Comparison of ENCODE assay signal across 8 cellular contexts in the genomic region with DNA sequence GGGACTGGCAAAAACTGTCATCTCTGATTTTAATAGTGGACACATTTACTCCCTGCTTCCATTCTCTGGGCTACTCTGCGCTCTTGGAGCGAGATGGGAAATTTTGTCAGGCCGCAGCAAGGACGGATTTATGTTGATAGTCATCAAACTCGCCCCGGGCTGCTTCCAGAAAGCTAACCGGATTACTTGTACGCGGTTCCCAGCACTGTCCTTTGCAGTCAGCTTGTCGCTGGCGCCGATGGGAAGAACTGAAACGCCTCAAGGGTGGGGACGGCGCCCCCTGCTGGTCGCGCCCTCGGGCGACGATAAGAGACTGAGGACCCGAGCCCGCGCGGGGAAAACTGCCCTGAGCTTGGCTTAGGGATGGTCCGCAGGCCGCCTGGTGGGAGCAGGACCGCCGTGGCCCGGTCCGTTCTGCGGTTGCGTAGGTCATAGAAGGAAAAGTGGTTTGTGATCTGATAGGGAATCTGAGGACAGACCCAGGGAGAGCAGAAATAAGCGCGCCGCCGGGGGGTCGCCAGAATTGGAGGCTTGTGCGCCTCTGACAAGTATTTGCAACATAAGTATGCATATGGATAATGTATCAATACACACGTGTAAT. TPM values are rescaled to one million over a fixed set of nuclear protein-coding genes. Genes with fewer than 3 reads are reported as not detected.
DNase-seq lines count a peak whose midpoint lies in the region; ATAC-seq and TF ChIP-seq lines count a peak whose summit lies in the region.

No MANE protein-coding gene starts in this region.

- H3K9me2 ChIP-seq in DOHH2 (replicated peaks; ENCODE audit: control insufficient read depth, low read length): no peaks in the 10 kb centered on the region
- no peaks in the 10 kb centered on the region for H3K9me2 ChIP-seq in GM23338 (ENCODE audit: insufficient read depth)

- H3K27ac ChIP-seq in DOHH2 (ENCODE audit: low read depth, low read length) (peak overlapping the region; percentile 56), GM23338 (ENCODE audit: low read depth) (no peak overlapping the region), RWPE2 (ENCODE audit: poor library complexity, severe bottlenecking) (peak overlapping the region; percentile 74), foreskin keratinocyte (no peak overlapping the region), stomach (peak overlapping the region; percentile 64 to 94 (median 90))

- H2AFZ ChIP-seq in GM23338: peak overlapping the region; percentile 40; the same call in 1 of the 2 replicates

- H3K79me2 ChIP-seq in DOHH2 (ENCODE audit: control insufficient read depth, low read length) (peaks cover 28% of the 10 kb centered on the region), GM23338 (replicated peaks; ENCODE audit: insufficient read depth) (peaks cover 13% of the 10 kb centered on the region)

- H3K27me3 ChIP-seq in DOHH2 (ENCODE audit: control insufficient read depth, low read length) (no peaks in the 10 kb centered on the region), GM23338 (ENCODE audit: insufficient read depth) (no peaks in the 10 kb centered on the region), RWPE2 (ENCODE audit: insufficient read depth, poor library complexity, severe bottlenecking) (no peaks in the 10 kb centered on the region), foreskin keratinocyte (peaks cover 9% of the 10 kb centered on the region), stomach (peaks cover 0 to 44% (median 17%) of the 10 kb centered on the region in 3 donors)

- H3F3A ChIP-seq in DOHH2 (ENCODE audit: control insufficient read depth, insufficient read depth) (peaks cover 7% of the 10 kb centered on the region), GM23338 (replicated peaks; ENCODE audit: low read depth) (0 out of 2 replicates have a peak, but pooled peaks cover 5% of the 10 kb centered on the region)

- H4K20me1 ChIP-seq in DOHH2 (ENCODE audit: control insufficient read depth, insufficient read depth, low read depth, low read length) (peaks cover 4% of the 10 kb centered on the region; the same call in 1 of the 2 replicates), GM23338 (replicated peaks; ENCODE audit: insufficient read depth) (no peaks in the 10 kb centered on the region)

- peaks cover 3% of the 10 kb centered on the region; the same call in 1 of the 3 replicates for H3K9me3 Mint-ChIP-seq in GM23338
- H3K9me3 Mint-ChIP-seq in neural crest cell: no peaks in the 10 kb centered on the region

- peaks cover 12% of the 10 kb centered on the region for H3K36me3 Mint-ChIP-seq in GM23338 (ENCODE audit: low read depth)
- H3K36me3 Mint-ChIP-seq in neural crest cell (ENCODE audit: low read depth): peaks cover 2% of the 10 kb centered on the region

- TF ChIP-seq CTCF in DOHH2 (IDR thresholded peaks at IDR 0.05; ENCODE audit: low read depth, low read length, poor library complexity, severe bottlenecking) (peak; percentile 97), GM23338 (conservative IDR thresholded peaks at IDR 0.05; ENCODE audit: low read depth in 2 of 2) (peak; percentile 88 to 91), RWPE2 (IDR thresholded peaks at IDR 0.05; ENCODE audit: poor library complexity, severe bottlenecking) (peak; percentile 96), foreskin keratinocyte (conservative IDR thresholded peaks at IDR 0.05) (peak; percentile 83), neural crest cell (conservative IDR thresholded peaks at IDR 0.05) (peak; percentile 97), stomach (IDR thresholded peaks at IDR 0.05) (peak in 5 of 7 experiments; percentile 85 to 96 (median 85))

- ATAC-seq in GM23338 (peak; percentile 77), RWPE2 (ENCODE audit: low read depth) (peak; percentile 65), foreskin keratinocyte (peak; percentile 55)

- H3K27me3 Mint-ChIP-seq in GM23338 (ENCODE audit: insufficient read depth, low read depth, poor library complexity) (peaks cover 10% of the 10 kb centered on the region), neural crest cell (ENCODE audit: low read depth) (no peaks in the 10 kb centered on the region)

- H3K4me3 Mint-ChIP-seq in GM23338 (no peak overlapping the region), neural crest cell (no peak overlapping the region)

- H3K36me3 ChIP-seq in DOHH2 (ENCODE audit: control insufficient read depth, low read length): peaks cover 32% of the 10 kb centered on the region
- peaks cover 6% of the 10 kb centered on the region; the same call in 1 of the 2 replicates for H3K36me3 ChIP-seq in GM23338 (ENCODE audit: insufficient read depth)
- H3K36me3 ChIP-seq in RWPE2 (ENCODE audit: low read depth): peaks cover 15% of the 10 kb centered on the region
- peaks cover 14 to 27% (median 27%) of the 10 kb centered on the region in 4 donors for H3K36me3 ChIP-seq in stomach

- H3K4me1 ChIP-seq in DOHH2 (ENCODE audit: control insufficient read depth, low read length): peaks cover 26% of the 10 kb centered on the region
- H3K4me1 ChIP-seq in GM23338 (ENCODE audit: insufficient read depth): no peaks in the 10 kb centered on the region
- no peaks in the 10 kb centered on the region for H3K4me1 ChIP-seq in RWPE2 (ENCODE audit: insufficient read depth, poor library complexity, severe bottlenecking)
- no peaks in the 10 kb centered on the region for H3K4me1 ChIP-seq in foreskin keratinocyte
- peaks cover 9 to 33% (median 25%) of the 10 kb centered on the region in 4 donors for H3K4me1 ChIP-seq in stomach

- H3K27ac Mint-ChIP-seq in GM23338: no peak overlapping the region
- no peak overlapping the region for H3K27ac Mint-ChIP-seq in neural crest cell (ENCODE audit: unreplicated experiment)

- TF ChIP-seq POLR2A in stomach (IDR thresholded peaks at IDR 0.05): no peak

- intact Hi-C loops in stomach (cut with DNase I; ENCODE audit: low total_unique reads): loop anchor here (10.0 kb wide), 1 partner anchor 251 kb away; no protein-coding TSS in a partner anchor

- H3K9me3 ChIP-seq in DOHH2 (ENCODE audit: control insufficient read depth, insufficient read depth, low read length) (no peaks in the 10 kb centered on the region), RWPE2 (ENCODE audit: severe bottlenecking) (no peaks in the 10 kb centered on the region), stomach (no peaks in the 10 kb centered on the region)

- peak overlapping the region; percentile 97 for H3K4me2 ChIP-seq in DOHH2 (ENCODE audit: low read length)
- H3K4me2 ChIP-seq in GM23338: peak overlapping the region; percentile 80

- 0 to 1% (median 0%) methylated on average over 37 to 39 of the region's 39 CpGs for WGBS in stomach, 5 donors

- DNase-seq in GM23338 (ENCODE audit: low spot score) (peak; percentile 96), M059J (ENCODE audit: low read depth) (peak; percentile 97), RWPE2 (ENCODE audit: low spot score) (peak; percentile 88), foreskin keratinocyte (peak; percentile 35 to 72), neural crest cell (ENCODE audit: low read depth, low spot score) (peak; percentile 94), stomach (peak; percentile 95)
- peak; percentile 74 for DNase-seq in activated effector memory CD4-positive, alpha-beta T cell treated with Interleukin-2 at 50 U/mL for 16 hours

- no peak for TF ChIP-seq EP300 in stomach (IDR thresholded peaks at IDR 0.05)

- H3K4me1 Mint-ChIP-seq in GM23338 (peaks cover 3% of the 10 kb centered on the region; the same call in 2 of the 3 replicates), neural crest cell (peaks cover 8% of the 10 kb centered on the region)

- H3K4me3 ChIP-seq in DOHH2 (ENCODE audit: low read length): peak overlapping the region; percentile 99
- peak overlapping the region; percentile 66 for H3K4me3 ChIP-seq in GM23338
- H3K4me3 ChIP-seq in RWPE2 (ENCODE audit: severe bottlenecking): peak overlapping the region; percentile 87
- H3K4me3 ChIP-seq in stomach: peak overlapping the region; percentile 73 to 99 (median 92)

TF ChIP-seq in GM23338, 12 proteins besides CTCF, POLR2A, EP300 and RAD21:
- TF ChIP-seq NANOG (IDR thresholded peaks at IDR 0.05; ENCODE audit: borderline replicate concordance): no peak
- TF ChIP-seq CREB1 (CRISPR knock-in tag; IDR thresholded peaks at IDR 0.05; ENCODE audit: low read depth): peak; percentile 39; the same call in 1 of the 2 replicates
- no peak for TF ChIP-seq EZH2phosphoT487 (IDR thresholded peaks at IDR 0.05; ENCODE audit: unreplicated experiment)
- no peak for TF ChIP-seq STAT1 (IDR thresholded peaks at IDR 0.05; ENCODE audit: unreplicated experiment)
- TF ChIP-seq EZH2 (IDR thresholded peaks at IDR 0.05; ENCODE audit: low read depth, unreplicated experiment): no peak
- TF ChIP-seq POLR2AphosphoS5 (IDR thresholded peaks at IDR 0.05; ENCODE audit: low read depth): 0 out of 2 replicates have a peak, but pooled peaks have one; percentile 31

RNA-seq across cellular contexts. Expression of a gene that starts 1.0 kb away (rescaled TPM):
- 25.7 and 28.9 TPM in 2 replicates for total RNA-seq in GM23338 (2014; rRNA removed; shearing (Covaris generic))
- polyA plus RNA-seq in GM23338 (2016; fragmentation: Nextera tagmentation; extraction: Ambion mirVana) (28.5 and 29.1 TPM in 2 replicates), foreskin keratinocyte (21.1 and 22.5 TPM in 2 replicates), stomach (10 to 100 TPM; 12.6 to 18.0 (median 15.1) TPM)
- 20.4 and 25.7 TPM in 2 replicates for total RNA-seq in M059J (2014; rRNA removed; shearing (Covaris generic))
- total RNA-seq in foreskin keratinocyte (21.0 and 22.2 TPM in 2 replicates), neural crest cell (24.8 and 26.3 TPM in 2 replicates), stomach (10 to 100 TPM in 3 of 5 donors, 1 to 10 TPM in 1, not detected in 1; 7.2 to 16.9 (median 14.0) TPM)

RNA-seq across cellular contexts. Expression of a gene that starts 57.6 kb away (rescaled TPM):
- 76.5 and 91.4 TPM in 2 replicates for total RNA-seq in GM23338 (2014; rRNA removed; shearing (Covaris generic))
- 26.2 and 35.3 TPM in 2 replicates for polyA plus RNA-seq in GM23338 (2016; fragmentation: Nextera tagmentation; extraction: Ambion mirVana)
- total RNA-seq in M059J (2014; rRNA removed; shearing (Covaris generic)): 144 and 161 TPM in 2 replicates
- 71.0 and 77.1 TPM in 2 replicates for total RNA-seq in foreskin keratinocyte
- polyA plus RNA-seq in foreskin keratinocyte: 35.9 and 43.7 TPM in 2 replicates
- total RNA-seq in neural crest cell: 49.7 and 50.1 TPM in 2 replicates
- total RNA-seq in stomach: 10 to 100 TPM; 11.3 to 96.0 (median 66.1) TPM
- polyA plus RNA-seq in stomach: 10 to 100 TPM; 22.4 to 46.3 (median 29.2) TPM

Comparison
In these comparisons a context has a peak if more than half of its experiments do, and no peak if none do; other contexts are left out.
1. H3K27ac ChIP-seq: peak in DOHH2 (single experiment), RWPE2 (single experiment) and stomach (5 of 5); none in GM23338 (single experiment) and foreskin keratinocyte (single experiment).
2. Peak in every context shown above with its lines, with median percentiles within 50 percentile points of each other: H3K4me3 ChIP-seq, CTCF ChIP-seq, ATAC-seq and DNase-seq.